31 cellular contexts compared by ENCODE assay signal in genomic region chr2:233638836-233639235, GRCh38. TPM values are rescaled to one million over a fixed set of nuclear protein-coding genes. Genes with fewer than 3 reads are reported as not detected.
DNase-seq lines count a peak whose midpoint lies in the region; ATAC-seq, FAIRE-seq and TF ChIP-seq lines count a peak whose summit lies in the region.
"Had no signal": no experiment of that assay in that cellular context is flagged by ENCODE, and none has a peak within 500 bp of the region (broad histone marks: within the 10 kb centered on the region; RNA-seq: fewer than 3 reads in every experiment).

No MANE protein-coding gene starts in this region.

- dilution Hi-C loops in keratinocyte (cut with MboI; ENCODE audit: extremely low pct_ligation_motif_present, low sequenced_read_pairs), result no loop called here

- H3K36me3 ChIP-seq in HCT116 (ENCODE audit: control insufficient read depth in 1 of 2, insufficient read depth in 2 of 2, low read length in 2 of 2) (no peaks in the 10 kb centered on the region), keratinocyte (ENCODE audit: control insufficient read depth in 2 of 2, extremely low read depth in 1 of 2, insufficient read depth in 2 of 2, low read length in 2 of 2) (no peaks in the 10 kb centered on the region), ascending aorta (no peaks in the 10 kb centered on the region)
- H3K36me3 ChIP-seq: cardiac muscle cell had no signal

- H4K20me1 ChIP-seq in HCT116 (ENCODE audit: insufficient read depth) (no peaks in the 10 kb centered on the region), keratinocyte (ENCODE audit: control insufficient read depth, extremely low read depth, insufficient read depth, low read length) (no peaks in the 10 kb centered on the region)

- H3K27me3 ChIP-seq in HCT116 (ENCODE audit: insufficient read depth, low read length) (no peaks in the 10 kb centered on the region), keratinocyte (ENCODE audit: control insufficient read depth, extremely low read depth, insufficient read depth, low read length) (no peaks in the 10 kb centered on the region), ascending aorta (no peaks in the 10 kb centered on the region)
- H3K27me3 ChIP-seq: cardiac muscle cell, testis had no signal

- no peaks in the 10 kb centered on the region for H3K79me2 ChIP-seq in HCT116 (ENCODE audit: insufficient read depth, low read length)
- no peaks in the 10 kb centered on the region for H3K79me2 ChIP-seq in keratinocyte (ENCODE audit: control insufficient read depth, insufficient read depth, low read length)

- no peak overlapping the region for H3K27ac ChIP-seq in HCT116 (ENCODE audit: low read depth, low read length)
- H3K27ac ChIP-seq in keratinocyte (ENCODE audit: control insufficient read depth, insufficient read depth, low read length), result no peak overlapping the region
- no peak overlapping the region for H3K27ac ChIP-seq in ascending aorta
- H3K27ac ChIP-seq: cardiac muscle cell, coronary artery, skin epidermis, testis had no signal

- TF ChIP-seq CTCF in HCT116 (IDR thresholded peaks at IDR 0.05 in 2 of 3, conservative IDR thresholded peaks at IDR 0.05 in 1 of 3; ENCODE audit: borderline replicate concordance in 1 of 3, insufficient read depth in 1 of 3, low read depth in 2 of 3, low read length in 2 of 3) (no peak), keratinocyte (optimal IDR thresholded peaks at IDR 0.05 in 1 of 3, IDR thresholded peaks at IDR 0.05 in 1 of 3, conservative IDR thresholded peaks at IDR 0.05 in 1 of 3; ENCODE audit: extremely low read depth in 1 of 3, insufficient read depth in 2 of 3, low read length in 3 of 3) (peak in 1 of 3 experiments; percentile 7), ascending aorta (IDR thresholded peaks at IDR 0.05) (no peak)

- CTCF ChIA-PET in HCT116 (lab: Charles Lee), result no interaction called here

- no peaks in the 10 kb centered on the region for H3K9me2 ChIP-seq in HCT116 (ENCODE audit: insufficient read depth)

- no peak overlapping the region for H3K4me2 ChIP-seq in HCT116 (ENCODE audit: low read length)
- no peak overlapping the region for H3K4me2 ChIP-seq in keratinocyte (ENCODE audit: control insufficient read depth, extremely low read depth, insufficient read depth, low read depth, low read length)

- DNase-seq in HCT116 (ENCODE audit: low read depth, low spot score) (no peak), RPMI8226 (peak; percentile 3), keratinocyte (ENCODE audit: low read depth, low spot score) (no peak), ascending aorta (ENCODE audit: low spot score in 2 of 2) (no peak)
- no peak for DNase-seq in activated CD4-positive, alpha-beta T cell treated with anti-CD3 and anti-CD28 coated beads for 1 hour
- DNase-seq: activated effector memory CD4-positive, alpha-beta T cell treated with anti-CD3 and anti-CD28 coated beads, Interleukin-2, amount 50 U/mL, for 16 hours; activated naive CD8-positive, alpha-beta T cell treated with anti-CD3 and anti-CD28 coated beads for 36 hours; activated T-cell treated with anti-CD3 and anti-CD28 coated beads, Interleukin-2, amount 50 U/mL, for 1 hour; aorta; effector memory CD8-positive, alpha-beta T cell; immature natural killer cell; NCI-H1417 treated with DMSO at 0.1 percent for 48 hours; NCI-H2081; NCI-H345; Right ventricle myocardium superior; stimulated activated naive CD8-positive, alpha-beta T cell treated with anti-CD3 and anti-CD28 coated beads, Interleukin-15, Interleukin-2, amounts not matched to agents 100 U/mL and 50 U/mL, for 24 hours; testis had no signal

- H3K4me1 ChIP-seq in HCT116 (ENCODE audit: control insufficient read depth in 1 of 2, insufficient read depth in 2 of 2, low read length in 2 of 2) (peaks cover 2 to 5% of the 10 kb centered on the region in 2 experiments; a peak in 3 of 4 replicates), keratinocyte (ENCODE audit: control insufficient read depth, extremely low read depth, insufficient read depth, low read length) (peaks cover 3% of the 10 kb centered on the region), ascending aorta (no peaks in the 10 kb centered on the region)
- H3K4me1 ChIP-seq: testis had no signal

- POLR2A ChIA-PET in HCT116 (lab: Charles Lee), result no interaction called here

- TF ChIP-seq POLR2A in HCT116 (IDR thresholded peaks at IDR 0.05; ENCODE audit: borderline replicate concordance, extremely low read depth, insufficient read depth, insufficient read length), result no peak

- intact Hi-C loops in HCT116 (cut with micrococcal nuclease) (no loop called here), ascending aorta (cut with DNase I) (no loop called here)

- 0 out of 2 replicates have a peak, but pooled peaks have one; percentile 18 for TF ChIP-seq RAD21 in HCT116 (IDR thresholded peaks at IDR 0.05; ENCODE audit: low read depth)

- peak; percentile 61 for FAIRE-seq in A204.1 (lab: Jason Lieb, UNC)
- peak; percentile 36 for FAIRE-seq in keratinocyte (lab: Jason Lieb, UNC)
- FAIRE-seq: GM12891, H54, K562 had no signal

- H3K9ac ChIP-seq in HCT116 (ENCODE audit: low read length) (no peak overlapping the region), keratinocyte (ENCODE audit: control insufficient read depth, extremely low read depth, insufficient read depth, low read length) (no peak overlapping the region)

- no peak overlapping the region for H3K4me3 ChIP-seq in HCT116 (replicated peaks in 1 of 2; ENCODE audit: low read depth in 1 of 2, low read length in 2 of 2)
- no peak overlapping the region for H3K4me3 ChIP-seq in keratinocyte (ENCODE audit: control insufficient read depth in 2 of 3, extremely low read depth in 1 of 3, insufficient read depth in 2 of 3, low read depth in 1 of 3, low read length in 3 of 3)
- H3K4me3 ChIP-seq in ascending aorta, result no peak overlapping the region
- H3K4me3 ChIP-seq: cardiac muscle cell, coronary artery, K562, skin epidermis, testis had no signal

- no peaks in the 10 kb centered on the region for H3K9me3 ChIP-seq in HCT116 (ENCODE audit: control insufficient read depth in 1 of 2, insufficient read depth in 1 of 2, low read depth in 1 of 2, low read length in 2 of 2)
- H3K9me3 ChIP-seq in keratinocyte (ENCODE audit: control insufficient read depth, low read depth, low read length), result no peaks in the 10 kb centered on the region
- H3K9me3 ChIP-seq in ascending aorta, result peaks cover 0 to 6% of the 10 kb centered on the region in 2 donors
- H3K9me3 ChIP-seq: testis had no signal

- no peaks in the 10 kb centered on the region for H3K9me1 ChIP-seq in keratinocyte (ENCODE audit: control insufficient read depth, extremely low read depth, insufficient read depth, low read length)

- ATAC-seq in HCT116 (peak; percentile 64), HG02884 (IDR thresholded peaks at IDR 0.05; ENCODE audit: unreplicated experiment) (no peak)
- ATAC-seq: effector memory CD8-positive, alpha-beta T cell; K562; SK-N-SH treated with all-trans-retinoic acid at 6 μM for 48 hours; stimulated activated naive CD8-positive, alpha-beta T cell treated with anti-CD3 and anti-CD28 coated beads, Interleukin-15, Interleukin-2, amounts not matched to agents 100 U/mL and 50 U/mL, for 24 hours had no signal

- RAD21 ChIA-PET in HCT116 (lab: Charles Lee; ENCODE audit: low non-redundant PET in 1 of 2, low total read pairs in 2 of 2, uncharacterized antibody in 2 of 2, unreplicated experiment in 2 of 2), result no interaction called here

- H2AFZ ChIP-seq in HCT116 (ENCODE audit: low read depth, low read length, poor library complexity, severe bottlenecking), result peak overlapping the region; percentile 29
- peak overlapping the region; percentile 68 for H2AFZ ChIP-seq in keratinocyte (ENCODE audit: control insufficient read depth, low read length)

- BruUV-seq in HCT116 (replicated peaks; lab: Mats Ljungman, UMichigan), result no TSS peak

RNA-seq across cellular contexts. Expression of gene UGT1A10, which starts 2.6 kb away (rescaled TPM):
- total RNA-seq in HCT116 (2021; ENCODE audit: unreplicated experiment) (not detected), ascending aorta (not detected)
- not detected in 2 replicates for polyA plus RNA-seq in HCT116 (2012)
- 1.8 to 2.4 TPM (median 2.0 TPM) in 3 replicates for polyA plus RNA-seq in keratinocyte
- not detected for polyA plus RNA-seq in keratinocyte (2011; ENCODE audit: low read depth)
- 1.7 and 2.5 TPM in 2 replicates for polyA plus RNA-seq in keratinocyte (2011; cell fraction: cytosol; rRNA removed)
- polyA plus RNA-seq in keratinocyte (2011; cell fraction: nucleus; rRNA removed), result 1.8 and 2.6 TPM in 2 replicates
- polyA plus RNA-seq in keratinocyte (2012; ENCODE audit: low replicate concordance), result 0.68 TPM in 1 of 2 replicates, not detected in the other
- 0.36 to 1.4 TPM (median 0.56 TPM) in 3 replicates for polyA minus RNA-seq in keratinocyte
- 2.3 TPM for polyA minus RNA-seq in keratinocyte (2011; cell fraction: cytosol; rRNA and poly(A)+ RNA removed)
- polyA minus RNA-seq in keratinocyte (2011; cell fraction: nucleus; rRNA and poly(A)+ RNA removed), result 0.74 and 1.2 TPM in 2 replicates
- total RNA-seq: activated CD8-positive, alpha-beta memory T cell treated with anti-CD3 and anti-CD28 coated beads for 36 hours; activated naive CD8-positive, alpha-beta T cell treated with anti-CD3 and anti-CD28 coated beads for 36 hours; aorta; cardiac muscle cell; epithelial cell of proximal tubule; K562; mesenteric fat pad; Right ventricle myocardium superior; urinary bladder had no signal
- polyA plus RNA-seq: BJ, cardiac muscle cell, immature natural killer cell, K562, urinary bladder had no signal

RNA-seq across cellular contexts. Expression of gene UGT1A8, which starts 21.4 kb away (rescaled TPM):
- total RNA-seq in HCT116 (2021; ENCODE audit: unreplicated experiment), result not detected
- not detected in 2 replicates for polyA plus RNA-seq in HCT116 (2012)
- 0.41 to 0.64 TPM (median 0.63 TPM) in 3 replicates for polyA plus RNA-seq in keratinocyte
- polyA plus RNA-seq in keratinocyte (2011; ENCODE audit: low read depth), result not detected
- 0.45 and 1.3 TPM in 2 replicates for polyA plus RNA-seq in keratinocyte (2011; cell fraction: cytosol; rRNA removed)
- 0.16 and 0.19 TPM in 2 replicates for polyA plus RNA-seq in keratinocyte (2011; cell fraction: nucleus; rRNA removed)
- 0.29 and 0.51 TPM in 2 replicates for polyA plus RNA-seq in keratinocyte (2012; ENCODE audit: low replicate concordance)
- 0.26 TPM in 1 of 3 replicates, not detected in the others for polyA minus RNA-seq in keratinocyte
- not detected for polyA minus RNA-seq in keratinocyte (2011; cell fraction: cytosol; rRNA and poly(A)+ RNA removed)
- 0.31 TPM in 1 of 2 replicates, not detected in the other for polyA minus RNA-seq in keratinocyte (2011; cell fraction: nucleus; rRNA and poly(A)+ RNA removed)
- not detected for total RNA-seq in ascending aorta
- total RNA-seq: activated CD8-positive, alpha-beta memory T cell treated with anti-CD3 and anti-CD28 coated beads for 36 hours; activated naive CD8-positive, alpha-beta T cell treated with anti-CD3 and anti-CD28 coated beads for 36 hours; aorta; cardiac muscle cell; epithelial cell of proximal tubule; mesenteric fat pad; Right ventricle myocardium superior had no signal
- polyA plus RNA-seq: BJ, cardiac muscle cell, immature natural killer cell, K562 had no signal

RNA-seq across cellular contexts. Expression of gene UGT1A9, which starts 32.9 kb away (rescaled TPM):
- total RNA-seq in HCT116 (2021; ENCODE audit: unreplicated experiment), result not detected
- polyA plus RNA-seq in HCT116 (2012), result not detected in 2 replicates
- polyA plus RNA-seq in keratinocyte, result not detected in 3 replicates
- polyA plus RNA-seq in keratinocyte (2011; ENCODE audit: low read depth), result not detected
- polyA plus RNA-seq in keratinocyte (2011; cell fraction: cytosol; rRNA removed), result not detected in 2 replicates
- 0.05 and 0.11 TPM in 2 replicates for polyA plus RNA-seq in keratinocyte (2011; cell fraction: nucleus; rRNA removed)
- polyA plus RNA-seq in keratinocyte (2012; ENCODE audit: low replicate concordance), result not detected in 2 replicates
- not detected in 3 replicates for polyA minus RNA-seq in keratinocyte
- polyA minus RNA-seq in keratinocyte (2011; cell fraction: cytosol; rRNA and poly(A)+ RNA removed), result not detected
- polyA minus RNA-seq in keratinocyte (2011; cell fraction: nucleus; rRNA and poly(A)+ RNA removed), result not detected in 2 replicates
- total RNA-seq in ascending aorta, result not detected
- total RNA-seq: activated CD8-positive, alpha-beta memory T cell treated with anti-CD3 and anti-CD28 coated beads for 36 hours; activated naive CD8-positive, alpha-beta T cell treated with anti-CD3 and anti-CD28 coated beads for 36 hours; aorta; cardiac muscle cell; epithelial cell of proximal tubule; mesenteric fat pad; Right ventricle myocardium superior; testis; urinary bladder had no signal
- polyA plus RNA-seq: aorta, BJ, cardiac muscle cell, immature natural killer cell, K562 had no signal

RNA-seq across cellular contexts. Expression of gene UGT1A7, which starts 42.9 kb away (rescaled TPM):
- total RNA-seq in HCT116 (2021; ENCODE audit: unreplicated experiment), result not detected
- not detected in 2 replicates for polyA plus RNA-seq in HCT116 (2012)
- 0.19 to 1.2 TPM (median 0.87 TPM) in 3 replicates for polyA plus RNA-seq in keratinocyte
- polyA plus RNA-seq in keratinocyte (2011; ENCODE audit: low read depth), result 3.0 TPM
- 0.33 TPM in 1 of 2 replicates, not detected in the other for polyA plus RNA-seq in keratinocyte (2011; cell fraction: cytosol; rRNA removed)
- 2.2 and 3.0 TPM in 2 replicates for polyA plus RNA-seq in keratinocyte (2011; cell fraction: nucleus; rRNA removed)
- 0.18 and 2.9 TPM in 2 replicates for polyA plus RNA-seq in keratinocyte (2012; ENCODE audit: low replicate concordance)
- 0.95 to 7.2 TPM (median 2.1 TPM) in 3 replicates for polyA minus RNA-seq in keratinocyte
- 3.3 TPM for polyA minus RNA-seq in keratinocyte (2011; cell fraction: cytosol; rRNA and poly(A)+ RNA removed)
- polyA minus RNA-seq in keratinocyte (2011; cell fraction: nucleus; rRNA and poly(A)+ RNA removed), result 5.8 and 13.6 TPM in 2 replicates
- total RNA-seq in ascending aorta, result not detected
- total RNA-seq: activated CD8-positive, alpha-beta memory T cell treated with anti-CD3 and anti-CD28 coated beads for 36 hours; activated naive CD8-positive, alpha-beta T cell treated with anti-CD3 and anti-CD28 coated beads for 36 hours; aorta; cardiac muscle cell; epithelial cell of proximal tubule; K562; Right ventricle myocardium superior had no signal
- polyA plus RNA-seq: BJ, cardiac muscle cell, immature natural killer cell, K562 had no signal

RNA-seq across cellular contexts. Expression of gene UGT1A6, which starts 53.9 kb away (rescaled TPM):
- total RNA-seq in HCT116 (2021; ENCODE audit: unreplicated experiment), result not detected
- not detected in 2 replicates for polyA plus RNA-seq in HCT116 (2012)
- polyA plus RNA-seq in keratinocyte, result 133 to 154 TPM (median 152 TPM) in 3 replicates
- 15.8 TPM for polyA plus RNA-seq in keratinocyte (2011; ENCODE audit: low read depth)
- 176 and 179 TPM in 2 replicates for polyA plus RNA-seq in keratinocyte (2011; cell fraction: cytosol; rRNA removed)
- polyA plus RNA-seq in keratinocyte (2011; cell fraction: nucleus; rRNA removed), result 157 and 158 TPM in 2 replicates
- polyA plus RNA-seq in keratinocyte (2012; ENCODE audit: low replicate concordance), result 42.8 and 103 TPM in 2 replicates
- polyA minus RNA-seq in keratinocyte, result 57.6 to 151 TPM (median 113 TPM) in 3 replicates
- polyA minus RNA-seq in keratinocyte (2011; cell fraction: cytosol; rRNA and poly(A)+ RNA removed), result 104 TPM
- polyA minus RNA-seq in keratinocyte (2011; cell fraction: nucleus; rRNA and poly(A)+ RNA removed), result 89.6 and 174 TPM in 2 replicates
- total RNA-seq in ascending aorta, result 10.6 TPM
- total RNA-seq: activated CD8-positive, alpha-beta memory T cell treated with anti-CD3 and anti-CD28 coated beads for 36 hours; activated naive CD8-positive, alpha-beta T cell treated with anti-CD3 and anti-CD28 coated beads for 36 hours; aorta; cardiac muscle cell; K562; mesenteric fat pad had no signal
- polyA plus RNA-seq: BJ, cardiac muscle cell, immature natural killer cell, K562 had no signal
